11 cellular contexts compared by ENCODE assay signal in genomic region chr11:119699227-119699626, GRCh38. TPM values are rescaled to one million over a fixed set of nuclear protein-coding genes. Genes with fewer than 3 reads are reported as not detected.
DNase-seq lines count a peak whose midpoint lies in the region; ATAC-seq and TF ChIP-seq lines count a peak whose summit lies in the region.
"Had no signal": no experiment of that assay in that cellular context is flagged by ENCODE, and none has a peak within 500 bp of the region (broad histone marks: within the 10 kb centered on the region; RNA-seq: fewer than 3 reads in every experiment).

No MANE protein-coding gene starts in this region.

- CTCF ChIA-PET in mammary epithelial cell (lab: Charles Lee; ENCODE audit: low non-redundant PET) = no interaction called here

- peak; percentile 96 to 97 for ATAC-seq in right cardiac atrium
- ATAC-seq in psoas muscle = peak; percentile 30 to 71 (median 56)
- ATAC-seq in HG03039 (IDR thresholded peaks at IDR 0.05; ENCODE audit: unreplicated experiment) = no peak
- ATAC-seq: PC-3 had no signal

- H3K4me1 ChIP-seq in mammary epithelial cell (ENCODE audit: insufficient read depth, low read length) (peaks cover 91% of the 10 kb centered on the region), right cardiac atrium (ENCODE audit: control insufficient read depth, insufficient read depth, low read length) (peaks cover 5% of the 10 kb centered on the region), psoas muscle (no peaks in the 10 kb centered on the region), sigmoid colon (peaks cover 0 to 9% (median 6%) of the 10 kb centered on the region in 4 donors)

- peak overlapping the region; percentile 45 for H3K27ac ChIP-seq in mammary epithelial cell (ENCODE audit: insufficient read depth, low read depth, low read length)
- H3K27ac ChIP-seq in right cardiac atrium (ENCODE audit: low read length) = no peak overlapping the region
- H3K27ac ChIP-seq in psoas muscle = no peak overlapping the region
- no peak overlapping the region for H3K27ac ChIP-seq in sigmoid colon

- 21% methylated on average over 6 of the region's 13 CpGs for WGBS in mammary epithelial cell (ENCODE audit: low coverage, missing lambda C conversion rate)
- WGBS in right cardiac atrium = 29% methylated on average over 13 of the region's 13 CpGs
- 11 to 24% (median 19%) methylated on average over 11 to 13 of the region's 13 CpGs for WGBS in psoas muscle, 3 donors
- WGBS in sigmoid colon, 2 donors = 9 to 41% methylated on average over 13 of the region's 13 CpGs

- TF ChIP-seq EP300 in sigmoid colon (IDR thresholded peaks at IDR 0.05) = no peak

- no peaks in the 10 kb centered on the region for H3K9me3 ChIP-seq in mammary epithelial cell (replicated peaks; ENCODE audit: insufficient read depth, low read length)
- no peaks in the 10 kb centered on the region for H3K9me3 ChIP-seq in right cardiac atrium (ENCODE audit: control insufficient read depth, low read length)
- H3K9me3 ChIP-seq in psoas muscle = no peaks in the 10 kb centered on the region
- peaks cover 0 to 5% (median 0%) of the 10 kb centered on the region in 4 donors for H3K9me3 ChIP-seq in sigmoid colon

- no peak overlapping the region for H3K4me2 ChIP-seq in mammary epithelial cell (ENCODE audit: insufficient read depth, low read depth, low read length)

- H3K27me3 ChIP-seq in mammary epithelial cell (ENCODE audit: insufficient read depth, low read length) = no peaks in the 10 kb centered on the region
- H3K27me3 ChIP-seq in right cardiac atrium (ENCODE audit: control insufficient read depth, insufficient read depth) = no peaks in the 10 kb centered on the region
- no peaks in the 10 kb centered on the region for H3K27me3 ChIP-seq in psoas muscle (ENCODE audit: insufficient read depth in 3 of 3, low read length in 2 of 3)
- H3K27me3 ChIP-seq in sigmoid colon = no peaks in the 10 kb centered on the region

- H3K4me3 ChIP-seq in mammary epithelial cell (replicated peaks in 1 of 3; ENCODE audit: insufficient read depth in 1 of 3, low read depth in 2 of 3, low read length in 3 of 3) (no peak overlapping the region), right cardiac atrium (ENCODE audit: low read length) (no peak overlapping the region), psoas muscle (no peak overlapping the region), sigmoid colon (no peak overlapping the region)

- dilution Hi-C loops in mammary epithelial cell (cut with HindIII; ENCODE audit: low sequenced_read_pairs) = no loop called here

- TF ChIP-seq CTCF in mammary epithelial cell (conservative IDR thresholded peaks at IDR 0.05 in 1 of 2, IDR thresholded peaks at IDR 0.05 in 1 of 2; ENCODE audit: extremely low read depth in 1 of 2, insufficient read depth in 1 of 2, low read depth in 1 of 2, low read length in 2 of 2) (no peak), psoas muscle (IDR thresholded peaks at IDR 0.05) (no peak), sigmoid colon (IDR thresholded peaks at IDR 0.05) (no peak)

- intact Hi-C loops in mammary epithelial cell (cut with micrococcal nuclease) = loop anchor here (10.0 kb wide), 2 partner anchors 324 to 594 kb away; partner anchors contain the start of genes C2CD2L and DPAGT1
- intact Hi-C loops in right cardiac atrium (cut with DNase I) = no loop called here
- intact Hi-C loops in psoas muscle (cut with DNase I) = no loop called here
- intact Hi-C loops in sigmoid colon (cut with DNase I) = no loop called here

- H3K79me2 ChIP-seq in mammary epithelial cell (ENCODE audit: insufficient read depth, low read length) = peaks cover 90% of the 10 kb centered on the region

- H3K9ac ChIP-seq in mammary epithelial cell (ENCODE audit: insufficient read depth, low read length) = no peak overlapping the region

- no peak overlapping the region for H2AFZ ChIP-seq in mammary epithelial cell (ENCODE audit: low read depth, low read length)

- no peaks in the 10 kb centered on the region for H4K20me1 ChIP-seq in mammary epithelial cell (ENCODE audit: insufficient read depth, low read length)

- BruUV-seq in mammary epithelial cell (replicated peaks; lab: Mats Ljungman, UMichigan) = no TSS peak

- DNase-seq in AG20443 (ENCODE audit: low spot score) (peak; percentile 72), mammary epithelial cell (peak; percentile 68), right cardiac atrium (peak; percentile 86 to 92 (median 92)), psoas muscle (peak; percentile 65 to 83), sigmoid colon (no peak)
- DNase-seq in stimulated activated CD4-positive, alpha-beta T cell treated with anti-CD3 and anti-CD28 coated beads, Interleukin-4, amount 100 ng/mL, for 1 hour = no peak
- DNase-seq in activated CD4-positive, CD25-positive, alpha-beta regulatory T cell (lab: John Stamatoyannopoulos, UW) = no peak
- DNase-seq: NCI-H345, PC-3, posterior cingulate gyrus had no signal

- no peak for TF ChIP-seq POLR2A in sigmoid colon (IDR thresholded peaks at IDR 0.05)

- in situ Hi-C loops in mammary epithelial cell (cut with MboI; ENCODE audit: low sequenced_read_pairs in 2 of 2) = no loop called here

- H3K36me3 ChIP-seq in mammary epithelial cell (ENCODE audit: insufficient read depth, low read length) (no peaks in the 10 kb centered on the region), psoas muscle (ENCODE audit: insufficient read depth in 1 of 2, low read depth in 1 of 2) (no peaks in the 10 kb centered on the region), sigmoid colon (no peaks in the 10 kb centered on the region)

RNA-seq across cellular contexts. Expression of gene NECTIN1, which starts 29.8 kb away (rescaled TPM):
- total RNA-seq in mammary epithelial cell = 100 to 1,000 TPM in 1 of 2 donors, 10 to 100 TPM in 1; 60.8 to 162 TPM
- 103 TPM for polyA plus RNA-seq in mammary epithelial cell
- polyA minus RNA-seq in mammary epithelial cell = 278 TPM
- 10 to 100 TPM in 2 of 4 donors, 1 to 10 TPM in 2; 5.2 to 14.5 (median 10.8) TPM for total RNA-seq in right cardiac atrium
- polyA plus RNA-seq in right cardiac atrium = 6.3 TPM
- total RNA-seq in psoas muscle = 1 to 10 TPM; 1.6 to 2.2 (median 1.8) TPM
- 1 to 10 TPM in 1 of 3 donors, under 1 TPM in 2; 0.42 to 3.5 (median 0.91) TPM for polyA plus RNA-seq in psoas muscle
- 1 to 10 TPM in 3 of 4 donors, under 1 TPM in 1; 0.16 to 1.7 (median 1.1) TPM for total RNA-seq in sigmoid colon
- 10 to 100 TPM in 1 of 3 donors, 1 to 10 TPM in 2; 2.8 to 19.0 (median 6.6) TPM for polyA plus RNA-seq in sigmoid colon

Comparison
In these comparisons a context has a peak if more than half of its experiments do, and no peak if none do; other contexts are left out.
1. DNase-seq: peak in AG20443 (single experiment), mammary epithelial cell (single experiment), right cardiac atrium (3 of 3) and psoas muscle (2 of 2); none in sigmoid colon (single experiment), stimulated activated CD4-positive, alpha-beta T cell treated with anti-CD3 and anti-CD28 coated beads, Interleukin-4, amount 100 ng/mL, for 1 hour (single experiment) and activated CD4-positive, CD25-positive, alpha-beta regulatory T cell (0 of 4).